Comparison of ENCODE assay signal across 9 cellular contexts in genomic region chr2:74577448-74577847, GRCh38. TPM values are rescaled to one million over a fixed set of nuclear protein-coding genes. Genes with fewer than 3 reads are reported as not detected.
DNase-seq lines count a peak whose midpoint lies in the region; ATAC-seq and TF ChIP-seq lines count a peak whose summit lies in the region.
"Had no signal": no experiment of that assay in that cellular context is flagged by ENCODE, and none has a peak within 500 bp of the region (broad histone marks: within the 10 kb centered on the region; RNA-seq: fewer than 3 reads in every experiment).

No MANE protein-coding gene starts in this region.

- H3K4me1 Mint-ChIP-seq in activated T-helper 17 cell treated with anti-CD3 and anti-CD28 coated beads, Interleukin-2, amount 50 U/mL, for 72 hours, result peaks cover 20% of the 10 kb centered on the region

- TF ChIP-seq CTCF in osteoblast (IDR thresholded peaks at IDR 0.05; ENCODE audit: extremely low read depth, low read depth, low read length) (no peak), testis (IDR thresholded peaks at IDR 0.05) (no peak)

- H3K36me3 ChIP-seq in osteoblast (ENCODE audit: insufficient read depth, low read length) (no peaks in the 10 kb centered on the region), testis (ENCODE audit: low read depth, missing control alignments) (no peaks in the 10 kb centered on the region)
- H3K36me3 ChIP-seq: thoracic aorta had no signal

- H3K4me3 ChIP-seq in osteoblast (ENCODE audit: insufficient read depth, low read length) (no peak overlapping the region), testis (no peak overlapping the region)
- H3K4me3 ChIP-seq: thoracic aorta had no signal

- H3K79me2 ChIP-seq in osteoblast (ENCODE audit: insufficient read depth, low read length), result no peaks in the 10 kb centered on the region

- H3K4me3 Mint-ChIP-seq in activated T-helper 17 cell treated with anti-CD3 and anti-CD28 coated beads, Interleukin-2, amount 50 U/mL, for 72 hours, result peak overlapping the region; percentile 8

- WGBS in testis, 2 donors, result 62 to 71% methylated on average over 2 of the region's 2 CpGs

- peaks cover 9% of the 10 kb centered on the region for H3K27me3 Mint-ChIP-seq in activated T-helper 17 cell treated with anti-CD3 and anti-CD28 coated beads, Interleukin-2, amount 50 U/mL, for 72 hours

- H4K20me1 ChIP-seq in osteoblast (ENCODE audit: insufficient read depth, low read length), result no peaks in the 10 kb centered on the region

- intact Hi-C loops in testis (cut with DNase I; ENCODE audit: low total_unique reads), result no loop called here

- peak overlapping the region; percentile 66 for H2AFZ ChIP-seq in osteoblast (ENCODE audit: low read length)

- peak overlapping the region; percentile 35 for H3K27ac Mint-ChIP-seq in activated T-helper 17 cell treated with anti-CD3 and anti-CD28 coated beads, Interleukin-2, amount 50 U/mL, for 72 hours

- H3K9me3 ChIP-seq in osteoblast (ENCODE audit: low read depth, low read length) (no peaks in the 10 kb centered on the region), testis (no peaks in the 10 kb centered on the region)
- H3K9me3 ChIP-seq: thoracic aorta had no signal

- no peaks in the 10 kb centered on the region for H3K27me3 ChIP-seq in osteoblast (ENCODE audit: insufficient read depth, low read length)
- no peaks in the 10 kb centered on the region for H3K27me3 ChIP-seq in testis

- peak overlapping the region; percentile 90 for H3K27ac ChIP-seq in osteoblast (ENCODE audit: low read depth, low read length)
- H3K27ac ChIP-seq in testis, result no peak overlapping the region
- H3K27ac ChIP-seq: thoracic aorta had no signal

- DNase-seq in osteoblast (ENCODE audit: insufficient read length, low spot score, missing footprints) (no peak), testis (no peak), OCI-M2 (lab: John Stamatoyannopoulos, UW; ENCODE audit: unreplicated experiment) (no peak), NCI-H146 (lab: John Stamatoyannopoulos, UW) (no peak), NCI-H1436 treated with DMSO at 0.1 percent for 48 hours (lab: John Stamatoyannopoulos, UW) (no peak)

- peaks cover 52% of the 10 kb centered on the region for H3K4me1 ChIP-seq in osteoblast (ENCODE audit: insufficient read depth, low read length)
- H3K4me1 ChIP-seq in testis, result no peaks in the 10 kb centered on the region

- peak overlapping the region; percentile 49 for H3K4me2 ChIP-seq in osteoblast (ENCODE audit: insufficient read depth, low read length)

- H3K9me3 Mint-ChIP-seq in activated T-helper 17 cell treated with anti-CD3 and anti-CD28 coated beads, Interleukin-2, amount 50 U/mL, for 72 hours, result no peaks in the 10 kb centered on the region

- no peaks in the 10 kb centered on the region for H3K36me3 Mint-ChIP-seq in activated T-helper 17 cell treated with anti-CD3 and anti-CD28 coated beads, Interleukin-2, amount 50 U/mL, for 72 hours (ENCODE audit: low read depth)

- ATAC-seq in GM18868 (IDR thresholded peaks at IDR 0.05; ENCODE audit: unreplicated experiment) (peak; percentile 43), HG03175 (IDR thresholded peaks at IDR 0.05; ENCODE audit: unreplicated experiment) (peak; percentile 59)
- ATAC-seq in activated T-helper 17 cell treated with anti-CD3 and anti-CD28 coated beads, Interleukin-2, amount 50 U/mL, for 72 hours (replicated peaks), result peak; percentile 67

- no peak for TF ChIP-seq POLR2A in testis (IDR thresholded peaks at IDR 0.05)

RNA-seq across cellular contexts. Expression of gene DOK1, which starts 22.9 kb away (rescaled TPM):
- 10 to 100 TPM; 23.7 to 32.4 TPM for total RNA-seq in activated T-helper 17 cell treated with anti-CD3 and anti-CD28 coated beads, Interleukin-2, amount 50 U/mL, for 72 hours
- total RNA-seq in osteoblast, result 89.8 and 93.1 TPM in 2 replicates
- 10 to 100 TPM; 11.2 to 19.3 TPM for total RNA-seq in testis
- polyA plus RNA-seq in testis (ENCODE audit: insufficient read depth, low read depth, low replicate concordance), result 9.3 TPM

RNA-seq across cellular contexts. Expression of gene LOXL3, which starts 23.7 kb away (rescaled TPM):
- total RNA-seq in activated T-helper 17 cell treated with anti-CD3 and anti-CD28 coated beads, Interleukin-2, amount 50 U/mL, for 72 hours, result 1 to 10 TPM; 2.0 to 4.4 TPM
- total RNA-seq in osteoblast (64.8 and 97.4 TPM in 2 replicates), testis (10 to 100 TPM; 13.1 to 15.2 TPM)
- polyA plus RNA-seq in testis (ENCODE audit: insufficient read depth, low read depth, low replicate concordance), result 10.5 TPM

RNA-seq across cellular contexts. Expression of gene HTRA2, which starts 47.7 kb away (rescaled TPM):
- 10 to 100 TPM; 75.6 to 81.2 TPM for total RNA-seq in activated T-helper 17 cell treated with anti-CD3 and anti-CD28 coated beads, Interleukin-2, amount 50 U/mL, for 72 hours
- total RNA-seq in osteoblast (51.8 and 53.6 TPM in 2 replicates), testis (10 to 100 TPM; 36.5 to 46.8 TPM)
- 45.8 TPM for polyA plus RNA-seq in testis (ENCODE audit: insufficient read depth, low read depth, low replicate concordance)

RNA-seq across cellular contexts. Expression of gene AUP1, which starts 47.9 kb away (rescaled TPM):
- total RNA-seq in activated T-helper 17 cell treated with anti-CD3 and anti-CD28 coated beads, Interleukin-2, amount 50 U/mL, for 72 hours, result 100 to 1,000 TPM in 1 of 2 donors, 10 to 100 TPM in 1; 72.2 to 116 TPM
- 82.9 and 86.3 TPM in 2 replicates for total RNA-seq in osteoblast
- 100 to 1,000 TPM; 141 to 169 TPM for total RNA-seq in testis
- 107 TPM for polyA plus RNA-seq in testis (ENCODE audit: insufficient read depth, low read depth, low replicate concordance)

RNA-seq across cellular contexts. Expression of gene DQX1, which starts 51.4 kb away (rescaled TPM):
- under 1 TPM; 0.74 to 0.76 TPM for total RNA-seq in activated T-helper 17 cell treated with anti-CD3 and anti-CD28 coated beads, Interleukin-2, amount 50 U/mL, for 72 hours
- total RNA-seq in osteoblast, result not detected in 2 replicates
- total RNA-seq in testis, result under 1 TPM in 1 of 2 donors, not detected in 1; 0.43 TPM
- 0.86 TPM for polyA plus RNA-seq in testis (ENCODE audit: insufficient read depth, low read depth, low replicate concordance)
